23 cellular contexts compared by ENCODE assay signal in the genomic region with DNA sequence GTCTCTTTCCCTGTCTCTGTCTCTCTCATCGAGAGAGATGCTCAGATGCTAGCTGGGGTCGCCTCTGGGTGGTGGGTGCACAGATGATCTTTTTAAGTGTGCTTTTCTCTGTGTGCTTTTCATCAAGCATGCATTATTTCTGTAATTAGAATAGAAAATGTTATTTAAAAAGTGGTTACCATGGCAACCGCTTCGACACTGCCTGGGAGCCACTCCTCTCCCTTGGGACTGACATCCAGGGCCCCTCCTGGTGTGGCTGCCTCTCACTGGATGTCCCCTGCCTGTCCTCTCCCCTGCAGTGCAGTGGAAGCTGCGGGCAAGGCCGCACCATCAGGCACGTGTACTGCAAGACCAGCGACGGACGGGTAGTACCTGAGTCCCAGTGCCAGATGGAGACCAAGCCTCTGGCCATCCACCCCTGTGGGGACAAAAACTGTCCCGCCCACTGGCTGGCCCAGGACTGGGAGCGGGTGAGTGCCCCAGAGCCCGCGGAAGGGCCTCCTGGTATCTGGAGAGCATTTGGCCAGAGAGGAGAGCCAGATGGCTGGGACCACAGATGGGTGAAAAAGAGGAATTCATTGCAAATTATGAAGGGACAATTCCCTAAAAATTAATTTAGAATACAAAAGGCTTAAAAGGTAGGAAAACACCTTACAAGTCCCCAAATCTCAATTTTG.
"Had no signal": no experiment of that assay in that cellular context is flagged by ENCODE, and none has a peak within 500 bp of the region (broad histone marks: within the 10 kb centered on the region; RNA-seq: fewer than 3 reads in every experiment).

No MANE protein-coding gene starts in this region.

- H3K9me3 Mint-ChIP-seq: activated naive CD4-positive, alpha-beta T cell treated with anti-CD3 and anti-CD28 coated beads for 36 hours; activated naive CD8-positive, alpha-beta T cell treated with anti-CD3 and anti-CD28 coated beads, Interleukin-2, amount 10 ng/mL, durations not matched to agents 7 days and 5 days; endodermal cell; natural killer cell treated with Interleukin-12 subunit alpha and Interleukin-12 subunit beta and Interleukin-15 and Interleukin-18, amount 100 ng/mL, for 72 hours; WTC11 had no signal

- H3K27me3 ChIP-seq: heart left ventricle, sigmoid colon, transverse colon had no signal

- H3K4me1 Mint-ChIP-seq: activated CD4-positive, alpha-beta T cell treated with anti-CD3 and anti-CD28 coated beads for 36 hours; activated naive CD8-positive, alpha-beta T cell treated with anti-CD3 and anti-CD28 coated beads, Interleukin-2, amount 10 ng/mL, durations not matched to agents 7 days and 5 days; endodermal cell; stimulated activated memory B cell treated with anti-CD40 and anti-IgM and Interleukin-4, amounts not matched to agents 10 μg/mL and 1 μg/mL and 100 μg/mL, for 72 hours had no signal

- H3K27ac Mint-ChIP-seq: activated CD4-positive, alpha-beta T cell treated with anti-CD3 and anti-CD28 coated beads for 36 hours; activated naive CD4-positive, alpha-beta T cell treated with anti-CD3 and anti-CD28 coated beads for 36 hours; activated naive CD8-positive, alpha-beta T cell treated with anti-CD3 and anti-CD28 coated beads, Interleukin-2, amount 10 ng/mL, durations not matched to agents 7 days and 5 days; endodermal cell; natural killer cell treated with Interleukin-12 subunit alpha and Interleukin-12 subunit beta and Interleukin-15 and Interleukin-18, amount 100 ng/mL, for 72 hours; stimulated activated memory B cell treated with anti-CD40 and anti-IgM and Interleukin-4, amounts not matched to agents 10 μg/mL and 1 μg/mL and 100 μg/mL, for 72 hours; WTC11 had no signal

- H3K4me3 ChIP-seq: esophagus squamous epithelium, gastrocnemius medialis, heart left ventricle, sigmoid colon, smooth muscle cell, stomach, transverse colon had no signal

- H3K9me3 ChIP-seq: esophagus squamous epithelium, gastrocnemius medialis, heart left ventricle, sigmoid colon, stomach, transverse colon had no signal

- DNase-seq: activated CD4-positive, alpha-beta T cell treated with anti-CD3 and anti-CD28 coated beads for 36 hours; activated CD4-positive, alpha-beta T cell treated with anti-CD3 and anti-CD28 coated beads, Interleukin-2, amount 50 U/mL, for 48 hours; activated CD8-positive, alpha-beta memory T cell treated with anti-CD3 and anti-CD28 coated beads, Interleukin-2, amount 50 U/mL, for 48 hours; activated naive CD4-positive, alpha-beta T cell treated with anti-CD3 and anti-CD28 coated beads for 36 hours; activated naive CD8-positive, alpha-beta T cell treated with anti-CD3 and anti-CD28 coated beads, Interleukin-2, amount 10 ng/mL, durations not matched to agents 7 days and 5 days; activated T-cell treated with anti-CD3 and anti-CD28 coated beads, Interleukin-2, amount 50 U/mL, for 48 hours; amniotic stem cell; cortex of kidney; endodermal cell; esophagus squamous epithelium; gastrocnemius medialis; heart left ventricle; left ventricle myocardium superior; midbrain; sigmoid colon; stimulated activated CD4-positive, alpha-beta T cell treated with anti-CD3 and anti-CD28 coated beads, Interleukin-15, amount 100 ng/mL, for 24 hours; stomach; T-helper 9 cell; transverse colon had no signal

- H3K36me3 ChIP-seq: esophagus squamous epithelium, gastrocnemius medialis, sigmoid colon, stomach, transverse colon had no signal

- ATAC-seq: activated CD4-positive, alpha-beta T cell treated with anti-CD3 and anti-CD28 coated beads for 36 hours; gastrocnemius medialis; heart left ventricle; left ventricle myocardium superior; natural killer cell treated with Interleukin-12 subunit alpha and Interleukin-12 subunit beta and Interleukin-15 and Interleukin-18, amount 100 ng/mL, for 72 hours; stimulated activated memory B cell treated with anti-CD40 and anti-IgM and Interleukin-4, amounts not matched to agents 10 μg/mL and 1 μg/mL and 100 μg/mL, for 72 hours had no signal

- H3K4me3 Mint-ChIP-seq: activated CD4-positive, alpha-beta T cell treated with anti-CD3 and anti-CD28 coated beads for 36 hours; activated naive CD4-positive, alpha-beta T cell treated with anti-CD3 and anti-CD28 coated beads for 36 hours; activated naive CD8-positive, alpha-beta T cell treated with anti-CD3 and anti-CD28 coated beads, Interleukin-2, amount 10 ng/mL, durations not matched to agents 7 days and 5 days; endodermal cell; natural killer cell treated with Interleukin-12 subunit alpha and Interleukin-12 subunit beta and Interleukin-15 and Interleukin-18, amount 100 ng/mL, for 72 hours; stimulated activated memory B cell treated with anti-CD40 and anti-IgM and Interleukin-4, amounts not matched to agents 10 μg/mL and 1 μg/mL and 100 μg/mL, for 72 hours; WTC11 had no signal

- H3K4me1 ChIP-seq: gastrocnemius medialis had no signal

- H3K36me3 Mint-ChIP-seq: activated naive CD8-positive, alpha-beta T cell treated with anti-CD3 and anti-CD28 coated beads, Interleukin-2, amount 10 ng/mL, durations not matched to agents 7 days and 5 days; natural killer cell treated with Interleukin-12 subunit alpha and Interleukin-12 subunit beta and Interleukin-15 and Interleukin-18, amount 100 ng/mL, for 72 hours; stimulated activated memory B cell treated with anti-CD40 and anti-IgM and Interleukin-4, amounts not matched to agents 10 μg/mL and 1 μg/mL and 100 μg/mL, for 72 hours; WTC11 had no signal

- H3K27ac ChIP-seq: esophagus squamous epithelium, gastrocnemius medialis, heart left ventricle, sigmoid colon, stomach, transverse colon had no signal

- H3K27me3 Mint-ChIP-seq: activated CD4-positive, alpha-beta T cell treated with anti-CD3 and anti-CD28 coated beads for 36 hours; activated naive CD8-positive, alpha-beta T cell treated with anti-CD3 and anti-CD28 coated beads, Interleukin-2, amount 10 ng/mL, durations not matched to agents 7 days and 5 days had no signal
